ENCODE assay signal across 23 cellular contexts in genomic region chr2:164778723-164779122, GRCh38.
A peak's percentile ranks its signal among the peaks of the same experiment; 100 is the strongest.
DNase-seq lines count a peak whose midpoint lies in the region; ATAC-seq and TF ChIP-seq lines count a peak whose summit lies in the region.
"Had no signal": no experiment of that assay in that cellular context is flagged by ENCODE, and none has a peak within 500 bp of the region (broad histone marks: within the 10 kb centered on the region; RNA-seq: fewer than 3 reads in every experiment).

No MANE protein-coding gene starts in this region.

- POLR2A ChIA-PET in RWPE1 (lab: Yijun Ruan, JAX; ENCODE audit: low non-redundant PET): no interaction called here
- POLR2A ChIA-PET in activated CD8-positive, alpha-beta T cell treated with anti-CD3 and anti-CD28 coated beads, Interleukin-2, amount 10 ng/mL, durations not matched to agents 7 days and 5 days (lab: Charles Lee): no interaction called here

- H3K27ac ChIP-seq in heart right ventricle (peak overlapping the region in 7 of 10 donors; percentile 39 to 85 (median 74)), RWPE1 (no peak overlapping the region), epithelial cell of prostate (peak overlapping the region; percentile 52), aorta (ENCODE audit: low read depth in 1 of 2, low read length in 2 of 2) (no peak overlapping the region)
- H3K27ac ChIP-seq: spleen, thoracic aorta had no signal

- ATAC-seq in heart right ventricle: no peak
- ATAC-seq in left cardiac atrium: no peak
- ATAC-seq in stimulated activated naive B cell treated with anti-CD40 and anti-IgM and Interleukin-4, amounts not matched to agents 10 μg/mL and 1 μg/mL and 100 μg/mL, for 72 hours (replicated peaks): peak; percentile 10 to 64
- no peak for ATAC-seq in activated CD8-positive, alpha-beta T cell treated with anti-CD3 and anti-CD28 coated beads, Interleukin-2, amount 10 ng/mL, durations not matched to agents 7 days and 5 days
- no peak for ATAC-seq in aorta (ENCODE audit: low FRiP score)
- ATAC-seq: activated CD4-positive, CD25-positive, alpha-beta regulatory T cell treated with anti-CD3 and anti-CD28 coated beads, Interleukin-2, amount 50 U/mL, for 24 hours; natural killer cell had no signal

- no peak overlapping the region for H3K4me3 Mint-ChIP-seq in stimulated activated naive B cell treated with anti-CD40 and anti-IgM and Interleukin-4, amounts not matched to agents 10 μg/mL and 1 μg/mL and 100 μg/mL, for 72 hours
- no peak overlapping the region for H3K4me3 Mint-ChIP-seq in activated CD8-positive, alpha-beta T cell treated with anti-CD3 and anti-CD28 coated beads, Interleukin-2, amount 10 ng/mL, durations not matched to agents 7 days and 5 days
- H3K4me3 Mint-ChIP-seq: natural killer cell had no signal

- H3K4me1 Mint-ChIP-seq in stimulated activated naive B cell treated with anti-CD40 and anti-IgM and Interleukin-4, amounts not matched to agents 10 μg/mL and 1 μg/mL and 100 μg/mL, for 72 hours: peaks cover 20 to 39% of the 10 kb centered on the region in 2 donors
- H3K4me1 Mint-ChIP-seq in activated CD8-positive, alpha-beta T cell treated with anti-CD3 and anti-CD28 coated beads, Interleukin-2, amount 10 ng/mL, durations not matched to agents 7 days and 5 days (ENCODE audit: low read depth): no peaks in the 10 kb centered on the region
- H3K4me1 Mint-ChIP-seq: natural killer cell had no signal

- H3K4me1 ChIP-seq in heart right ventricle: peaks cover 5 to 73% (median 40%) of the 10 kb centered on the region in 9 donors
- H3K4me1 ChIP-seq in aorta (ENCODE audit: control insufficient read depth in 1 of 2, insufficient read depth in 2 of 2, low read length in 2 of 2): peaks cover 0 to 5% of the 10 kb centered on the region in 2 donors
- H3K4me1 ChIP-seq: spleen had no signal

- H3K27me3 Mint-ChIP-seq in stimulated activated naive B cell treated with anti-CD40 and anti-IgM and Interleukin-4, amounts not matched to agents 10 μg/mL and 1 μg/mL and 100 μg/mL, for 72 hours: no peaks in the 10 kb centered on the region
- H3K27me3 Mint-ChIP-seq in activated CD8-positive, alpha-beta T cell treated with anti-CD3 and anti-CD28 coated beads, Interleukin-2, amount 10 ng/mL, durations not matched to agents 7 days and 5 days (ENCODE audit: low read depth): no peaks in the 10 kb centered on the region

- peak overlapping the region; percentile 20 for H3K27ac Mint-ChIP-seq in stimulated activated naive B cell treated with anti-CD40 and anti-IgM and Interleukin-4, amounts not matched to agents 10 μg/mL and 1 μg/mL and 100 μg/mL, for 72 hours
- no peak overlapping the region for H3K27ac Mint-ChIP-seq in activated CD8-positive, alpha-beta T cell treated with anti-CD3 and anti-CD28 coated beads, Interleukin-2, amount 10 ng/mL, durations not matched to agents 7 days and 5 days
- H3K27ac Mint-ChIP-seq: natural killer cell had no signal

- H3K9me3 ChIP-seq in heart right ventricle: no peaks in the 10 kb centered on the region
- no peaks in the 10 kb centered on the region for H3K9me3 ChIP-seq in aorta (ENCODE audit: control insufficient read depth, low read length)
- H3K9me3 ChIP-seq: spleen, thoracic aorta had no signal

- H3K36me3 Mint-ChIP-seq in stimulated activated naive B cell treated with anti-CD40 and anti-IgM and Interleukin-4, amounts not matched to agents 10 μg/mL and 1 μg/mL and 100 μg/mL, for 72 hours: peaks cover 15 to 33% of the 10 kb centered on the region in 2 donors
- no peaks in the 10 kb centered on the region for H3K36me3 Mint-ChIP-seq in activated CD8-positive, alpha-beta T cell treated with anti-CD3 and anti-CD28 coated beads, Interleukin-2, amount 10 ng/mL, durations not matched to agents 7 days and 5 days (ENCODE audit: low read depth)
- H3K36me3 Mint-ChIP-seq: natural killer cell had no signal

- WGBS in heart right ventricle, 2 donors: 87 to 94% methylated on average over 3 of the region's 3 CpGs
- WGBS in aorta, 2 donors: 95 to 96% methylated on average over 3 of the region's 3 CpGs

- CTCF ChIA-PET in RWPE1 (lab: Yijun Ruan, JAX): no interaction called here
- CTCF ChIA-PET in activated CD8-positive, alpha-beta T cell treated with anti-CD3 and anti-CD28 coated beads, Interleukin-2, amount 10 ng/mL, durations not matched to agents 7 days and 5 days (lab: Charles Lee): no interaction called here

- intact Hi-C loops in heart right ventricle (cut with DNase I) (loop anchor here in 1 of 10 donors (10.0 kb wide), 1 partner anchor 56 kb away; no protein-coding TSS in a partner anchor), left cardiac atrium (cut with DNase I) (loop anchor here in 1 of 2 donors (10.0 kb wide), 1 partner anchor 56 kb away; no protein-coding TSS in a partner anchor), aorta (cut with DNase I) (no loop called here)

- DNase-seq in heart right ventricle (no peak), left cardiac atrium (no peak), RWPE1 (ENCODE audit: low spot score) (peak; percentile 8), epithelial cell of prostate (ENCODE audit: low read depth, low spot score) (no peak), AG08396 (ENCODE audit: low spot score) (no peak), aorta (no peak)
- DNase-seq in stimulated activated naive B cell treated with anti-CD40 and anti-IgM and Interleukin-4, amounts not matched to agents 10 μg/mL and 1 μg/mL and 100 μg/mL, for 72 hours: no peak
- DNase-seq in activated CD8-positive, alpha-beta T cell treated with anti-CD3 and anti-CD28 coated beads, Interleukin-2, amount 10 ng/mL, durations not matched to agents 7 days and 5 days: no peak
- DNase-seq: activated CD8-positive, alpha-beta memory T cell treated with anti-CD3 and anti-CD28 coated beads for 24 hours; activated gamma-delta T cell treated with Interleukin-2 at 50 U/mL for 16 hours; activated T-cell treated with anti-CD3 and anti-CD28 coated beads, Interleukin-2, amount 50 U/mL, for 1 hour; C1 segment of cervical spinal cord; KG1; midbrain; natural killer cell; NCI-H1436; NCI-H446 treated with DMSO at 0.1 percent for 48 hours; SHP77 treated with DMSO at 0.1 percent for 48 hours; spleen; stimulated activated CD4-positive, alpha-beta T cell treated with anti-CD3 and anti-CD28 coated beads, Interleukin-4, amount 100 ng/mL, for 1 hour; stimulated activated naive CD4-positive, alpha-beta T cell treated with Interleukin-2 at 50 U/mL for 16 hours had no signal

- TF ChIP-seq CTCF in heart right ventricle (IDR thresholded peaks at IDR 0.05) (no peak), RWPE1 (conservative IDR thresholded peaks at IDR 0.05; ENCODE audit: low read depth) (no peak)

- H3K4me3 ChIP-seq in heart right ventricle (no peak overlapping the region), aorta (ENCODE audit: low read length in 2 of 2) (no peak overlapping the region)
- H3K4me3 ChIP-seq: spleen, thoracic aorta had no signal

- H3K27me3 ChIP-seq in heart right ventricle (no peaks in the 10 kb centered on the region), aorta (ENCODE audit: control insufficient read depth in 1 of 2, insufficient read depth in 2 of 2, low read length in 1 of 2) (no peaks in the 10 kb centered on the region)
- H3K27me3 ChIP-seq: spleen had no signal

- H3K36me3 ChIP-seq in heart right ventricle (no peaks in the 10 kb centered on the region), aorta (ENCODE audit: control insufficient read depth in 1 of 2, insufficient read depth in 2 of 2, low read length in 1 of 2) (no peaks in the 10 kb centered on the region)
- H3K36me3 ChIP-seq: spleen, thoracic aorta had no signal

- H3K9me3 Mint-ChIP-seq in stimulated activated naive B cell treated with anti-CD40 and anti-IgM and Interleukin-4, amounts not matched to agents 10 μg/mL and 1 μg/mL and 100 μg/mL, for 72 hours: peaks cover 0 to 2% of the 10 kb centered on the region in 2 donors
- H3K9me3 Mint-ChIP-seq in activated CD8-positive, alpha-beta T cell treated with anti-CD3 and anti-CD28 coated beads, Interleukin-2, amount 10 ng/mL, durations not matched to agents 7 days and 5 days (ENCODE audit: insufficient read depth): no peaks in the 10 kb centered on the region
- H3K9me3 Mint-ChIP-seq: natural killer cell had no signal

Comparison
In these comparisons a context has a peak if more than half of its experiments do, and no peak if none do; other contexts are left out.
1. ATAC-seq: peak in stimulated activated naive B cell treated with anti-CD40 and anti-IgM and Interleukin-4, amounts not matched to agents 10 μg/mL and 1 μg/mL and 100 μg/mL, for 72 hours (2 of 2); none in heart right ventricle (0 of 8), left cardiac atrium (0 of 2), activated CD8-positive, alpha-beta T cell treated with anti-CD3 and anti-CD28 coated beads, Interleukin-2, amount 10 ng/mL, durations not matched to agents 7 days and 5 days (single experiment) and aorta (single experiment).
2. H3K27ac ChIP-seq: peak in heart right ventricle (7 of 10) and epithelial cell of prostate (single experiment); none in RWPE1 (single experiment) and aorta (0 of 2).